Comparison of ENCODE assay signal across 25 cellular contexts in genomic region chr1:16025-16424, GRCh38. TPM values are rescaled to one million over a fixed set of nuclear protein-coding genes. Genes with fewer than 3 reads are reported as not detected.
DNase-seq lines count a peak whose midpoint lies in the region; ATAC-seq, FAIRE-seq and TF ChIP-seq lines count a peak whose summit lies in the region.
"Not testable (repeated sequence)": the region's sequence is repeated elsewhere in the genome, so short reads cannot be mapped to it uniquely, and the experiment has no call there.
"Had no signal": no experiment of that assay in that cellular context is flagged by ENCODE, and none has a peak within 500 bp of the region (broad histone marks: within the 10 kb centered on the region; RNA-seq: fewer than 3 reads in every experiment).

No MANE protein-coding gene starts in this region.

- in situ Hi-C loops in K562 (cut with MboI), result not testable (repeated sequence)

- CTCF ChIA-PET in CD8-positive, alpha-beta memory T cell (lab: Charles Lee); K562 (lab: Yijun Ruan, JAX; ENCODE audit: low intra/inter-chr PET ratio): not testable (repeated sequence)

- H3K4me3 ChIP-seq in CD8-positive, alpha-beta memory T cell (ENCODE audit: low read length); K562: not testable (repeated sequence)

- not testable (repeated sequence) for H3K27ac Mint-ChIP-seq in CD8-positive, alpha-beta memory T cell

- H3K9me1 ChIP-seq in K562 (ENCODE audit: control insufficient read depth, insufficient read depth, low read length), result not testable (repeated sequence)

- not testable (repeated sequence) for H3K9me3 ChIP-seq in CD8-positive, alpha-beta memory T cell (ENCODE audit: low read length); K562 (replicated peaks; ENCODE audit: control insufficient read depth, insufficient read depth, low read depth, low read length)

- H3K4me1 Mint-ChIP-seq in CD8-positive, alpha-beta memory T cell, result not testable (repeated sequence)

- H3K27ac ChIP-seq in CD8-positive, alpha-beta memory T cell (ENCODE audit: low read depth, low read length); K562 (ENCODE audit: extremely low read depth, low read depth, low read length): not testable (repeated sequence)

- H3K4me3 Mint-ChIP-seq in CD8-positive, alpha-beta memory T cell, result not testable (repeated sequence)

- H3K79me2 ChIP-seq in K562 (ENCODE audit: control insufficient read depth, insufficient read depth, low read length), result not testable (repeated sequence)

- not testable (repeated sequence) for H3K9me3 Mint-ChIP-seq in CD8-positive, alpha-beta memory T cell

- not testable (repeated sequence) for ATAC-seq in K562, left cardiac atrium, sciatic nerve

- H3K4me2 ChIP-seq in K562 (ENCODE audit: insufficient read depth, low read length), result not testable (repeated sequence)

- H3K36me3 ChIP-seq in CD8-positive, alpha-beta memory T cell (ENCODE audit: insufficient read depth, low read length); K562 (ENCODE audit: control insufficient read depth, insufficient read depth, low read length): not testable (repeated sequence)

- not testable (repeated sequence) for BruUV-seq in K562 (replicated peaks; lab: Mats Ljungman, UMichigan)

- H4K20me1 ChIP-seq in K562 (replicated peaks; ENCODE audit: control insufficient read depth, insufficient read depth, low read length), result not testable (repeated sequence)

- DNase-seq in CD8-positive, alpha-beta memory T cell, result peak in 3 of 5 donors; percentile 0 to 8 (median 0)
- DNase-seq in activated CD4-positive, CD25-positive, alpha-beta regulatory T cell treated with anti-CD3 and anti-CD28 coated beads, Interleukin-2, amount 50 U/mL, for 72 hours, result peak; percentile 27
- peak; percentile 52 for DNase-seq in activated CD8-positive, alpha-beta memory T cell treated with anti-CD3 and anti-CD28 coated beads, Interleukin-2, amount 50 U/mL, for 48 hours
- not testable (repeated sequence) for DNase-seq in K562 (ENCODE audit: extremely low read depth in 1 of 4, low spot score in 3 of 4)
- peak; percentile 17 for DNase-seq in left cardiac atrium
- peak; percentile 60 for DNase-seq in mesenteric fat pad (ENCODE audit: low spot score)
- peak; percentile 59 for DNase-seq in sciatic nerve (ENCODE audit: low spot score)
- DNase-seq in ureter (ENCODE audit: low spot score), result peak; percentile 41

- WGBS in K562 (ENCODE audit: insufficient coverage, low coverage, missing lambda C conversion rate), result 81% methylated on average over 6 of the region's 6 CpGs

- TF ChIP-seq EP300 in K562 (IDR thresholded peaks at IDR 0.05; ENCODE audit: low read length), result not testable (repeated sequence)

- H3K4me1 ChIP-seq in CD8-positive, alpha-beta memory T cell (ENCODE audit: insufficient read depth, low read length); K562 (replicated peaks in 1 of 2; ENCODE audit: control insufficient read depth in 2 of 2, insufficient read depth in 2 of 2, low read length in 2 of 2): not testable (repeated sequence)

- not testable (repeated sequence) for FAIRE-seq in K562 (lab: Jason Lieb, UNC)

- H3K36me3 Mint-ChIP-seq in CD8-positive, alpha-beta memory T cell, result not testable (repeated sequence)

- not testable (repeated sequence) for TF ChIP-seq POLR2A in K562 (conservative IDR thresholded peaks at IDR 0.05)

- TF ChIP-seq CTCF in K562 (IDR thresholded peaks at IDR 0.05 in 2 of 3, conservative IDR thresholded peaks at IDR 0.05 in 1 of 3; ENCODE audit: insufficient read depth in 2 of 3, low read depth in 1 of 3, low read length in 3 of 3), result peak in 2 of 3 experiments; percentile 14; a peak in 1 of 6 replicates

- not testable (repeated sequence) for H2AFZ ChIP-seq in K562 (ENCODE audit: low read depth, low read length)

- not testable (repeated sequence) for TF ChIP-seq RAD21 in K562 (CRISPR knock-in tag; conservative IDR thresholded peaks at IDR 0.05 in 1 of 2, IDR thresholded peaks at IDR 0.05 in 1 of 2)

- H3K27me3 ChIP-seq in CD8-positive, alpha-beta memory T cell (ENCODE audit: insufficient read depth, low read length, poor library complexity, severe bottlenecking); K562 (ENCODE audit: control insufficient read depth in 2 of 2, insufficient read depth in 2 of 2, low read length in 2 of 2): not testable (repeated sequence)

- not testable (repeated sequence) for H3K9ac ChIP-seq in K562 (ENCODE audit: insufficient read depth in 1 of 2, low read depth in 2 of 2, low read length in 2 of 2)

- POLR2A ChIA-PET in CD8-positive, alpha-beta memory T cell (lab: Charles Lee); K562 (lab: Yijun Ruan, JAX): not testable (repeated sequence)

- H3K27me3 Mint-ChIP-seq in CD8-positive, alpha-beta memory T cell, result not testable (repeated sequence)

- intact Hi-C loops in K562 (cut with micrococcal nuclease); left cardiac atrium (cut with DNase I); sciatic nerve (cut with DNase I): not testable (repeated sequence)

RNA-seq across cellular contexts. Expression of gene OR4F5, which starts 49.2 kb away (rescaled TPM):
- total RNA-seq in CD8-positive, alpha-beta memory T cell, result not detected
- polyA plus RNA-seq in CD8-positive, alpha-beta memory T cell, result not detected
- total RNA-seq in K562 (2011; cell fraction: chromatin; rRNA removed; ENCODE audit: low replicate concordance), result not detected in 2 replicates
- not detected in 2 replicates for total RNA-seq in K562 (2011; cell fraction: nucleolus; rRNA removed)
- not detected in 2 replicates for total RNA-seq in K562 (2011; cell fraction: nucleoplasm; rRNA removed)
- total RNA-seq in K562 (2014; rRNA removed) (0.08 TPM in 1 of 2 replicates, not detected in the other), K562 (2014; rRNA removed; fragmentation: Illumina TruSeq; extraction: Trizol) (not detected in 2 replicates), K562 (2015; rRNA removed; fragmentation: Illumina TruSeq; extraction: Trizol) (not detected in 2 replicates), K562 (2021) (not detected in 2 replicates), left cardiac atrium (not detected), mesenteric fat pad (not detected), sciatic nerve (not detected), ureter (not detected)
- polyA plus RNA-seq in K562 (2011; rRNA removed) (not detected in 2 replicates), K562 (2014; fragmentation: Illumina TruSeq; extraction: Trizol) (not detected in 2 replicates), K562 (2014; fragmentation: Nextera tagmentation; extraction: Ambion mirVana) (under 1 TPM in 1 of 2 experiments, not detected in 1; 0.20 TPM), K562 (2014; rRNA removed) (not detected in 2 replicates)
- polyA plus RNA-seq in K562 (2011; cell fraction: cytosol; rRNA removed), result not detected in 2 replicates
- polyA plus RNA-seq in K562 (2011; cell fraction: nucleus; rRNA removed), result not detected in 2 replicates
- polyA plus RNA-seq in K562 (2012), result not detected in 2 replicates
- polyA minus RNA-seq in K562 (2011; rRNA and poly(A)+ RNA removed), result not detected in 2 replicates
- polyA minus RNA-seq in K562 (2011; cell fraction: cytosol; rRNA and poly(A)+ RNA removed), result not detected in 2 replicates
- not detected in 2 replicates for polyA minus RNA-seq in K562 (2011; cell fraction: nucleus; rRNA and poly(A)+ RNA removed)
- total RNA-seq: A172; activated naive CD4-positive, alpha-beta T cell treated with anti-CD3 and anti-CD28 coated beads, Interleukin-2, amount 50 U/mL, for 72 hours; cardiac muscle cell; Daoy; epithelial cell of proximal tubule; H9; HT-29; left ventricle myocardium inferior; naive thymus-derived CD8-positive, alpha-beta T cell; occipital lobe; PC-9; smooth muscle cell; T-helper 17 cell; tibial nerve had no signal
- polyA plus RNA-seq: cardiac muscle cell; CD14-positive monocyte; IgD-negative memory B cell; immature natural killer cell; naive thymus-derived CD8-positive, alpha-beta T cell; smooth muscle cell had no signal
